In the genomic region with DNA sequence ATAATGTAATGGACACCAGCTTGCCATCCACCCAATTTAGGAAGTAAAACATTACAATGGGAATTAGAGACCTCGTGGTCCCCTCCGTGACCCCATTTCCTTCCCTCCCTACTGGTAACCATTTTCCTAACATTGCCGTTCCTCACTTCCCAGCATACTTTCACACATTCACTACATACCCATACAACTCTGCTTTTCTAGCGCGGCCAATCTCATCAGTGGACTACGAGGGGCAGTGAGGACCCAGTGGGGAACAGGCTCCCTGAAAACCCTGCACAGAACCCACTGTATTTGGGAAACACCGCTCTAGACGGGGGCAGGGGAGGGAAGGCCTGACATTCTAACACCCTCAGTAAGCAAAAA, we compare ENCODE assay signal across 8 cellular contexts. TPM values are rescaled to one million over a fixed set of nuclear protein-coding genes. Genes with fewer than 3 reads are reported as not detected.
DNase-seq lines count a peak whose midpoint lies in the region; ATAC-seq and TF ChIP-seq lines count a peak whose summit lies in the region.

No MANE protein-coding gene starts in this region.

- TF ChIP-seq CTCF in BJ (IDR thresholded peaks at IDR 0.05; ENCODE audit: insufficient read depth, low read depth, low read length) (no peak), dorsolateral prefrontal cortex (IDR thresholded peaks at IDR 0.05 in 54 of 56, conservative IDR thresholded peaks at IDR 0.05 in 2 of 56; ENCODE audit: low read depth in 1 of 56, partially characterized antibody in 56 of 56) (no peak)

- ATAC-seq in GM19438 (IDR thresholded peaks at IDR 0.05; ENCODE audit: low read depth, unreplicated experiment) (peak; percentile 8), HG02798 (IDR thresholded peaks at IDR 0.05; ENCODE audit: poor library complexity, unreplicated experiment) (no peak)

- H3K4me1 ChIP-seq in muscle layer of duodenum (ENCODE audit: control insufficient read depth in 1 of 2, insufficient read depth in 2 of 2, low read length in 2 of 2) = peaks cover 5 to 6% of the 10 kb centered on the region in 2 donors

- POLR2A ChIA-PET in BJ (lab: Charles Lee) = no interaction called here

- intact Hi-C loops in dorsolateral prefrontal cortex (cut with DNase I) = loop anchor here (5.0 to 10.0 kb wide), 3 partner anchors 57 to 89 kb away; a partner anchor contains a TSS

- H3K4me3 ChIP-seq in BJ (ENCODE audit: low read depth, low read length) (peak overlapping the region; percentile 80), dorsolateral prefrontal cortex (peak overlapping the region; percentile 38 to 90 (median 67)), muscle layer of duodenum (ENCODE audit: low read depth in 1 of 2, low read length in 2 of 2) (peak overlapping the region; percentile 72 to 93)

- DNase-seq in BJ (ENCODE audit: low read depth) (no peak), NCI-H69 (lab: John Stamatoyannopoulos, UW) (peak; percentile 77), dorsolateral prefrontal cortex (no peak), NCI-H2081 treated with DMSO at 0.1 percent for 48 hours (lab: John Stamatoyannopoulos, UW) (no peak), GM19238 (ENCODE audit: insufficient read length, low spot score) (no peak)

- CTCF ChIA-PET in BJ (lab: Yijun Ruan, JAX) = interaction anchor here (0.8 to 1.5 kb wide), 3 partner anchors 119 to 128 kb away, joined by 3 to 6 read pairs (median 5); no protein-coding TSS in a partner anchor

- no peaks in the 10 kb centered on the region for H3K9me3 ChIP-seq in muscle layer of duodenum (ENCODE audit: control insufficient read depth in 1 of 2, low read length in 2 of 2)

- H3K36me3 ChIP-seq in BJ (ENCODE audit: control insufficient read depth, insufficient read depth, low read length) = peaks cover 5% of the 10 kb centered on the region
- H3K36me3 ChIP-seq in muscle layer of duodenum (ENCODE audit: control insufficient read depth in 1 of 2, insufficient read depth in 2 of 2, low read length in 2 of 2) = no peaks in the 10 kb centered on the region

- H3K27ac ChIP-seq in dorsolateral prefrontal cortex (peak overlapping the region in 55 of 59 donors; percentile 23 to 92 (median 77)), muscle layer of duodenum (ENCODE audit: low read length) (peak overlapping the region; percentile 94)

- H3K27me3 ChIP-seq in BJ (ENCODE audit: control insufficient read depth, insufficient read depth, low read length) = no peaks in the 10 kb centered on the region
- H3K27me3 ChIP-seq in dorsolateral prefrontal cortex = peaks cover 0 to 16% (median 0%) of the 10 kb centered on the region in 45 donors
- no peaks in the 10 kb centered on the region for H3K27me3 ChIP-seq in muscle layer of duodenum (ENCODE audit: low read depth, low read length)

RNA-seq across cellular contexts. Expression of a gene that starts 1.1 kb away (rescaled TPM):
- 16.1 and 16.4 TPM in 2 replicates for polyA plus RNA-seq in BJ (2011; rRNA removed)
- 13.4 and 18.2 TPM in 2 replicates for polyA minus RNA-seq in BJ (2011; rRNA and poly(A)+ RNA removed)
- 100 to 1,000 TPM in 7 of 120 experiments, 10 to 100 TPM in 113; 10.5 to 186 (median 42.7) TPM for total RNA-seq in dorsolateral prefrontal cortex

RNA-seq across cellular contexts. Expression of a gene that starts 53.9 kb away (rescaled TPM):
- polyA plus RNA-seq in BJ (2011; rRNA removed) = 80.4 and 146 TPM in 2 replicates
- 65.4 and 111 TPM in 2 replicates for polyA minus RNA-seq in BJ (2011; rRNA and poly(A)+ RNA removed)
- total RNA-seq in dorsolateral prefrontal cortex = 10 to 100 TPM in 48 of 120 experiments, 1 to 10 TPM in 72; 1.1 to 47.4 (median 8.1) TPM
